Comparison of ENCODE assay signal across 15 cellular contexts in genomic region chr1:220700591-220701179, GRCh38. TPM values are rescaled to one million over a fixed set of nuclear protein-coding genes. Genes with fewer than 3 reads are reported as not detected.
DNase-seq lines count a peak whose midpoint lies in the region; ATAC-seq and TF ChIP-seq lines count a peak whose summit lies in the region.
"Had no signal": no experiment of that assay in that cellular context is flagged by ENCODE, and none has a peak within 500 bp of the region (broad histone marks: within the 10 kb centered on the region; RNA-seq: fewer than 3 reads in every experiment).

No MANE protein-coding gene starts in this region.

- H3K9me3 Mint-ChIP-seq in osteocyte (ENCODE audit: unreplicated experiment), result no peaks in the 10 kb centered on the region
- H3K9me3 Mint-ChIP-seq: activated CD4-positive, alpha-beta T cell treated with anti-CD3 and anti-CD28 coated beads, Interleukin-2, amount 10 ng/mL, durations not matched to agents 7 days and 5 days; nephron; stimulated activated effector memory CD8-positive, alpha-beta T cell treated with anti-CD3 and anti-CD28 coated beads, Interleukin-12 subunit alpha, Interleukin-12 subunit beta, amount 100 ng/mL, for 72 hours had no signal

- peaks cover 6% of the 10 kb centered on the region for H3K27me3 Mint-ChIP-seq in osteocyte (ENCODE audit: unreplicated experiment)

- no peaks in the 10 kb centered on the region for H3K4me1 ChIP-seq in left lung
- H3K4me1 ChIP-seq: upper lobe of right lung had no signal

- no peak for TF ChIP-seq CTCF in dorsolateral prefrontal cortex (IDR thresholded peaks at IDR 0.05 in 54 of 56, conservative IDR thresholded peaks at IDR 0.05 in 2 of 56; ENCODE audit: low read depth in 1 of 56, partially characterized antibody in 56 of 56)
- no peak for TF ChIP-seq CTCF in osteocyte (IDR thresholded peaks at IDR 0.05)
- TF ChIP-seq CTCF in left lung (IDR thresholded peaks at IDR 0.05), result no peak

- H3K27me3 ChIP-seq in H7 (ENCODE audit: control insufficient read depth, insufficient read depth, low read length), result no peaks in the 10 kb centered on the region; the same call in 1 of the 2 replicates
- H3K27me3 ChIP-seq in dorsolateral prefrontal cortex, result no peaks in the 10 kb centered on the region
- H3K27me3 ChIP-seq in left lung, result no peaks in the 10 kb centered on the region
- H3K27me3 ChIP-seq: right lobe of liver, upper lobe of right lung had no signal

- no peak for ATAC-seq in HG02938 (IDR thresholded peaks at IDR 0.05; ENCODE audit: unreplicated experiment)
- no peak for ATAC-seq in left lung
- ATAC-seq: right lobe of liver; stimulated activated effector memory CD8-positive, alpha-beta T cell treated with anti-CD3 and anti-CD28 coated beads, Interleukin-12 subunit alpha, Interleukin-12 subunit beta, amount 100 ng/mL, for 72 hours; upper lobe of right lung had no signal

- intact Hi-C loops in dorsolateral prefrontal cortex (cut with DNase I) (no loop called here), left lung (cut with DNase I) (no loop called here)

- H3K4me3 ChIP-seq in H7 (ENCODE audit: insufficient read depth, low read depth, low read length), result no peak overlapping the region
- no peak overlapping the region for H3K4me3 ChIP-seq in dorsolateral prefrontal cortex
- H3K4me3 ChIP-seq in left lung, result no peak overlapping the region
- H3K4me3 ChIP-seq: right lobe of liver, upper lobe of right lung had no signal

- peaks cover 2% of the 10 kb centered on the region for H3K36me3 Mint-ChIP-seq in osteocyte (ENCODE audit: unreplicated experiment)
- H3K36me3 Mint-ChIP-seq: stimulated activated effector memory CD8-positive, alpha-beta T cell treated with anti-CD3 and anti-CD28 coated beads, Interleukin-12 subunit alpha, Interleukin-12 subunit beta, amount 100 ng/mL, for 72 hours had no signal

- H3K36me3 ChIP-seq in H7 (replicated peaks; ENCODE audit: control insufficient read depth, insufficient read depth, low read length), result no peaks in the 10 kb centered on the region; the same call in 1 of the 2 replicates
- peaks cover 0 to 8% of the 10 kb centered on the region in 2 donors for H3K36me3 ChIP-seq in left lung
- H3K36me3 ChIP-seq: upper lobe of right lung had no signal

- H3K27ac Mint-ChIP-seq in osteocyte (ENCODE audit: unreplicated experiment), result no peak overlapping the region
- H3K27ac Mint-ChIP-seq: activated CD4-positive, alpha-beta T cell treated with anti-CD3 and anti-CD28 coated beads, Interleukin-2, amount 10 ng/mL, durations not matched to agents 7 days and 5 days; CD14-positive monocyte; nephron; stimulated activated effector memory CD8-positive, alpha-beta T cell treated with anti-CD3 and anti-CD28 coated beads, Interleukin-12 subunit alpha, Interleukin-12 subunit beta, amount 100 ng/mL, for 72 hours had no signal

- peak overlapping the region in 47 of 59 donors; percentile 11 to 88 (median 50) for H3K27ac ChIP-seq in dorsolateral prefrontal cortex
- no peak overlapping the region for H3K27ac ChIP-seq in left lung
- H3K27ac ChIP-seq: right lobe of liver, upper lobe of right lung had no signal

- no peaks in the 10 kb centered on the region for H3K9me3 ChIP-seq in left lung
- H3K9me3 ChIP-seq: right lobe of liver, upper lobe of right lung had no signal

- H3K4me1 Mint-ChIP-seq in osteocyte (ENCODE audit: unreplicated experiment), result peaks cover 9% of the 10 kb centered on the region
- H3K4me1 Mint-ChIP-seq: activated CD4-positive, alpha-beta T cell treated with anti-CD3 and anti-CD28 coated beads, Interleukin-2, amount 10 ng/mL, durations not matched to agents 7 days and 5 days; stimulated activated effector memory CD8-positive, alpha-beta T cell treated with anti-CD3 and anti-CD28 coated beads, Interleukin-12 subunit alpha, Interleukin-12 subunit beta, amount 100 ng/mL, for 72 hours had no signal

- H3K4me3 Mint-ChIP-seq in osteocyte (ENCODE audit: unreplicated experiment), result no peak overlapping the region
- H3K4me3 Mint-ChIP-seq: activated CD4-positive, alpha-beta T cell treated with anti-CD3 and anti-CD28 coated beads, Interleukin-2, amount 10 ng/mL, durations not matched to agents 7 days and 5 days; CD14-positive monocyte; nephron; stimulated activated effector memory CD8-positive, alpha-beta T cell treated with anti-CD3 and anti-CD28 coated beads, Interleukin-12 subunit alpha, Interleukin-12 subunit beta, amount 100 ng/mL, for 72 hours had no signal

- peak; percentile 63 for DNase-seq in H7
- DNase-seq in NCI-H2107 treated with DMSO at 0.1 percent for 48 hours (lab: John Stamatoyannopoulos, UW; ENCODE audit: unreplicated experiment), result peak; percentile 49
- DNase-seq in dorsolateral prefrontal cortex, result peak in 1 of 10 donors; percentile 14
- peak; percentile 2 for DNase-seq in osteocyte (ENCODE audit: extremely low spot score, unreplicated experiment)
- DNase-seq in left lung, result no peak
- no peak for DNase-seq in activated effector memory CD4-positive, alpha-beta T cell treated with Interleukin-2 at 50 U/mL for 16 hours
- no peak for DNase-seq in GM19240 (ENCODE audit: insufficient read length, low spot score)
- DNase-seq: activated CD4-positive, alpha-beta T cell treated with anti-CD3 and anti-CD28 coated beads, Interleukin-2, amount 10 ng/mL, durations not matched to agents 7 days and 5 days; NCI-H510A treated with DMSO at 0.1 percent for 48 hours; right lobe of liver; upper lobe of right lung had no signal

RNA-seq across cellular contexts. Expression of gene C1orf115, which starts 10.5 kb away (rescaled TPM):
- 4.2 and 5.8 TPM in 2 replicates for total RNA-seq in H7 (2014; rRNA removed; shearing (Covaris generic))
- total RNA-seq in dorsolateral prefrontal cortex (100 to 1,000 TPM in 22 of 120 experiments, 10 to 100 TPM in 98; 19.7 to 154 (median 80.6) TPM), osteocyte (5.6 and 5.9 TPM in 2 replicates), left lung (10 to 100 TPM; 13.1 to 17.0 TPM)

RNA-seq across cellular contexts. Expression of gene MTARC2, which starts 47.4 kb away (rescaled TPM):
- total RNA-seq in H7 (2014; rRNA removed; shearing (Covaris generic)), result 12.2 and 13.0 TPM in 2 replicates
- 10 to 100 TPM; 14.6 to 48.4 (median 28.4) TPM for total RNA-seq in dorsolateral prefrontal cortex
- total RNA-seq in osteocyte, result 25.6 and 27.9 TPM in 2 replicates
- total RNA-seq in left lung, result 10 to 100 TPM; 41.2 to 45.8 TPM
- total RNA-seq: activated CD4-positive, alpha-beta T cell treated with anti-CD3 and anti-CD28 coated beads, Interleukin-2, amount 10 ng/mL, durations not matched to agents 7 days and 5 days had no signal

Comparison
In these comparisons a context has a peak if more than half of its experiments do, and no peak if none do; other contexts are left out.
1. DNase-seq: peak in H7 (single experiment), NCI-H2107 treated with DMSO at 0.1 percent for 48 hours (single experiment) and osteocyte (single experiment); none in left lung (0 of 2), activated effector memory CD4-positive, alpha-beta T cell treated with Interleukin-2 at 50 U/mL for 16 hours (single experiment) and GM19240 (single experiment).
2. H3K27ac ChIP-seq: peak in dorsolateral prefrontal cortex (47 of 59); none in left lung (0 of 2).